In the genomic region with DNA sequence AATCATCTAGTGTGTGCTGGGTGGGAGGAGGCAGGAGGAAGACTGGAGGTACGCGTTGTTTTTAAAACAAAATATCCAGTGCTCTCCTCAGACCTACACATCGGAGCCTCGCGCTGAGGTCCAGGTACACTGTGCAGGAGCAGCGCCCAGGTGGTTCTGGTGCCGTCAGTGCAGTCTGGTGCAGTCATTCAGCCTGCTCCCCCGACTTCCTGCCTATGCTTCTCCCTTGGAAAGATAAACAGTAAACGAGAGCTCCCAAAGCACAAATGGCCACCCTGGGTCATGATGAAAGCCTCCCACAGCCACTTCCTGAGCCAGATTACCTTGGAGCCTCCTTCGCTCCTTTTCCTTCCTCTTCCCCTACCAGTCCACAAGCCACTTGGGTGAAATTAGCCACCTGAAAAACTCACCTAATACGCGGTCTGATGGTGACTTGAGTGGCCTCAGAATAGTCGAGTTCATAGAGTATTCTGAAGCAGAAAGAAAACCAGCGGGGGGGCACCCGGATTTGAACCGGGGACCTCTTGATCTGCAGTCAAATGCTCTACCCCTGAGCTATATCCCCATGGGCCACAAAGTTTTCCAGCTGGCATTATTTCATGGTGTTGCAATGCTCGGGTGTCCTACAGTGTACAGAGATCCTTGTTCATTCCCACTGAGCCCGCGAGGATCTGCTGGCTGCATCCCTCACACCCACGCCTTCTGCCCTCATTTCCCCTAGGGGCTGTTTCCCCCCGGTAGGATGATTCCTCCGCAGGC, we compare ENCODE assay signal across 1 cellular context.
TF ChIP-seq lines count a peak whose summit lies in the region.

No MANE protein-coding gene starts in this region.

TF ChIP-seq in HepG2, 621 proteins besides CTCF, POLR2A, EP300 and RAD21 (continued from another document and continues in another):
- TF ChIP-seq, protein P1, sequence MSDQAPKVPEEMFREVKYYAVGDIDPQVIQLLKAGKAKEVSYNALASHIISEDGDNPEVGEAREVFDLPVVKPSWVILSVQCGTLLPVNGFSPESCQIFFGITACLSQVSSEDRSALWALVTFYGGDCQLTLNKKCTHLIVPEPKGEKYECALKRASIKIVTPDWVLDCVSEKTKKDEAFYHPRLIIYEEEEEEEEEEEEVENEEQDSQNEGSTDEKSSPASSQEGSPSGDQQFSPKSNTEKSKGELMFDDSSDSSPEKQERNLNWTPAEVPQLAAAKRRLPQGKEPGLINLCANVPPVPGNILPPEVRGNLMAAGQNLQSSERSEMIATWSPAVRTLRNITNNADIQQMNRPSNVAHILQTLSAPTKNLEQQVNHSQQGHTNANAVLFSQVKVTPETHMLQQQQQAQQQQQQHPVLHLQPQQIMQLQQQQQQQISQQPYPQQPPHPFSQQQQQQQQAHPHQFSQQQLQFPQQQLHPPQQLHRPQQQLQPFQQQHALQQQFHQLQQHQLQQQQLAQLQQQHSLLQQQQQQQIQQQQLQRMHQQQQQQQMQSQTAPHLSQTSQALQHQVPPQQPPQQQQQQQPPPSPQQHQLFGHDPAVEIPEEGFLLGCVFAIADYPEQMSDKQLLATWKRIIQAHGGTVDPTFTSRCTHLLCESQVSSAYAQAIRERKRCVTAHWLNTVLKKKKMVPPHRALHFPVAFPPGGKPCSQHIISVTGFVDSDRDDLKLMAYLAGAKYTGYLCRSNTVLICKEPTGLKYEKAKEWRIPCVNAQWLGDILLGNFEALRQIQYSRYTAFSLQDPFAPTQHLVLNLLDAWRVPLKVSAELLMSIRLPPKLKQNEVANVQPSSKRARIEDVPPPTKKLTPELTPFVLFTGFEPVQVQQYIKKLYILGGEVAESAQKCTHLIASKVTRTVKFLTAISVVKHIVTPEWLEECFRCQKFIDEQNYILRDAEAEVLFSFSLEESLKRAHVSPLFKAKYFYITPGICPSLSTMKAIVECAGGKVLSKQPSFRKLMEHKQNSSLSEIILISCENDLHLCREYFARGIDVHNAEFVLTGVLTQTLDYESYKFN (CRISPR knock-in tag; conservative IDR thresholded peaks at IDR 0.05): no peak; the same call in 1 of the 2 replicates
- TF ChIP-seq ELF3 (CRISPR knock-in tag; IDR thresholded peaks at IDR 0.05) (peak; percentile 36; the same call in 1 of the 2 replicates), ZNF616 (CRISPR knock-in tag; IDR thresholded peaks at IDR 0.05; ENCODE audit: low read depth) (no peak), RXRB (CRISPR knock-in tag; IDR thresholded peaks at IDR 0.05; ENCODE audit: borderline replicate concordance) (peak; percentile 35; the same call in 1 of the 2 replicates), ATAD3A (CRISPR knock-in tag; IDR thresholded peaks at IDR 0.05) (no peak), POLR2AphosphoS2 (IDR thresholded peaks at IDR 0.05; ENCODE audit: low read depth, low read length) (no peak), XRCC5 (optimal IDR thresholded peaks at IDR 0.05; ENCODE audit: low read length) (peak; percentile 59), PCBP1 (IDR thresholded peaks at IDR 0.05; ENCODE audit: borderline replicate concordance, low read depth, low read length) (no peak), ZNF598 (CRISPR knock-in tag; IDR thresholded peaks at IDR 0.05; ENCODE audit: borderline replicate concordance) (peak; percentile 43; the same call in 1 of the 2 replicates), TEAD2 (CRISPR knock-in tag; IDR thresholded peaks at IDR 0.05) (no peak), NFIB (CRISPR knock-in tag; IDR thresholded peaks at IDR 0.05; ENCODE audit: borderline replicate concordance) (no peak), ZNF225 (CRISPR knock-in tag; IDR thresholded peaks at IDR 0.05) (no peak), REL (CRISPR knock-in tag; conservative IDR thresholded peaks at IDR 0.05) (no peak), KLF16 (CRISPR knock-in tag; IDR thresholded peaks at IDR 0.05) (peak in 1 of 2 experiments; percentile 84; a peak in 2 of 4 replicates), NR2F6 (IDR thresholded peaks at IDR 0.05) (0 out of 2 replicates have a peak, but pooled peaks have one; percentile 48), NR2F6 (CRISPR knock-in tag; IDR thresholded peaks at IDR 0.05) (0 out of 2 replicates have a peak, but pooled peaks have one; percentile 27), ZNF12 (CRISPR knock-in tag; IDR thresholded peaks at IDR 0.05) (no peak), ZFP36L1 (CRISPR knock-in tag; IDR thresholded peaks at IDR 0.05) (no peak), ZNF367 (CRISPR knock-in tag; IDR thresholded peaks at IDR 0.05; ENCODE audit: borderline replicate concordance) (no peak), ESRRA (CRISPR knock-in tag; IDR thresholded peaks at IDR 0.05; ENCODE audit: low read depth) (no peak), FOXA1 (IDR thresholded peaks at IDR 0.05) (no peak), FOXA1 (CRISPR knock-in tag; IDR thresholded peaks at IDR 0.05) (peak; percentile 42; the same call in 1 of the 2 replicates), MIER2 (CRISPR knock-in tag; IDR thresholded peaks at IDR 0.05) (no peak), KMT2A (CRISPR knock-in tag; IDR thresholded peaks at IDR 0.05) (0 out of 2 replicates have a peak, but pooled peaks have one; percentile 30), TAF1 (CRISPR knock-in tag; IDR thresholded peaks at IDR 0.05) (no peak), ERF (CRISPR knock-in tag; IDR thresholded peaks at IDR 0.05) (peak; percentile 53; the same call in 1 of the 2 replicates), ZNF205 (CRISPR knock-in tag; IDR thresholded peaks at IDR 0.05) (peak; percentile 76), SUZ12 (IDR thresholded peaks at IDR 0.05; ENCODE audit: low read depth, low read length) (no peak), TARDBP (CRISPR knock-in tag; IDR thresholded peaks at IDR 0.05) (peak; percentile 62; the same call in 1 of the 2 replicates), ZNF10 (CRISPR knock-in tag; IDR thresholded peaks at IDR 0.05; ENCODE audit: borderline replicate concordance, low read depth) (no peak), THAP11 (CRISPR knock-in tag; IDR thresholded peaks at IDR 0.05) (peak; percentile 81), KLF13 (CRISPR knock-in tag; IDR thresholded peaks at IDR 0.05) (no peak), WIZ (CRISPR knock-in tag; IDR thresholded peaks at IDR 0.05) (no peak), SMC3 (IDR thresholded peaks at IDR 0.05; ENCODE audit: low read length) (peak; percentile 11; the same call in 1 of the 2 replicates), ZNF660 (CRISPR knock-in tag; IDR thresholded peaks at IDR 0.05; ENCODE audit: borderline replicate concordance, low read depth) (no peak), IKZF4 (CRISPR knock-in tag; IDR thresholded peaks at IDR 0.05; ENCODE audit: borderline replicate concordance, low read depth, not compliant biosample characterization) (no peak), MTA1 (CRISPR knock-in tag; IDR thresholded peaks at IDR 0.05; ENCODE audit: borderline replicate concordance) (no peak), ZNF644 (CRISPR knock-in tag; IDR thresholded peaks at IDR 0.05; ENCODE audit: low read depth) (peak; percentile 37; the same call in 1 of the 2 replicates), NKX3-1 (CRISPR knock-in tag; IDR thresholded peaks at IDR 0.05) (no peak), ZNF446 (CRISPR knock-in tag; IDR thresholded peaks at IDR 0.05) (no peak)
- TF ChIP-seq, protein P2, sequence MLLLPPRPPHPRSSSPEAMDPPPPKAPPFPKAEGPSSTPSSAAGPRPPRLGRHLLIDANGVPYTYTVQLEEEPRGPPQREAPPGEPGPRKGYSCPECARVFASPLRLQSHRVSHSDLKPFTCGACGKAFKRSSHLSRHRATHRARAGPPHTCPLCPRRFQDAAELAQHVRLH (CRISPR knock-in tag; IDR thresholded peaks at IDR 0.05; ENCODE audit: borderline replicate concordance, low read depth): peak; percentile 79; the same call in 1 of the 2 replicates
- TF ChIP-seq, protein P3, sequence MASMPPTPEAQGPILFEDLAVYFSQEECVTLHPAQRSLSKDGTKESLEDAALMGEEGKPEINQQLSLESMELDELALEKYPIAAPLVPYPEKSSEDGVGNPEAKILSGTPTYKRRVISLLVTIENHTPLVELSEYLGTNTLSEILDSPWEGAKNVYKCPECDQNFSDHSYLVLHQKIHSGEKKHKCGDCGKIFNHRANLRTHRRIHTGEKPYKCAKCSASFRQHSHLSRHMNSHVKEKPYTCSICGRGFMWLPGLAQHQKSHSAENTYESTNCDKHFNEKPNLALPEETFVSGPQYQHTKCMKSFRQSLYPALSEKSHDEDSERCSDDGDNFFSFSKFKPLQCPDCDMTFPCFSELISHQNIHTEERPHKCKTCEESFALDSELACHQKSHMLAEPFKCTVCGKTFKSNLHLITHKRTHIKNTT (CRISPR knock-in tag; IDR thresholded peaks at IDR 0.05): 0 out of 2 replicates have a peak, but pooled peaks have one; percentile 71
- TF ChIP-seq, protein P4, sequence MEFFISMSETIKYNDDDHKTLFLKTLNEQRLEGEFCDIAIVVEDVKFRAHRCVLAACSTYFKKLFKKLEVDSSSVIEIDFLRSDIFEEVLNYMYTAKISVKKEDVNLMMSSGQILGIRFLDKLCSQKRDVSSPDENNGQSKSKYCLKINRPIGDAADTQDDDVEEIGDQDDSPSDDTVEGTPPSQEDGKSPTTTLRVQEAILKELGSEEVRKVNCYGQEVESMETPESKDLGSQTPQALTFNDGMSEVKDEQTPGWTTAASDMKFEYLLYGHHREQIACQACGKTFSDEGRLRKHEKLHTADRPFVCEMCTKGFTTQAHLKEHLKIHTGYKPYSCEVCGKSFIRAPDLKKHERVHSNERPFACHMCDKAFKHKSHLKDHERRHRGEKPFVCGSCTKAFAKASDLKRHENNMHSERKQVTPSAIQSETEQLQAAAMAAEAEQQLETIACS (CRISPR knock-in tag; IDR thresholded peaks at IDR 0.05): no peak
- TF ChIP-seq, protein P5, sequence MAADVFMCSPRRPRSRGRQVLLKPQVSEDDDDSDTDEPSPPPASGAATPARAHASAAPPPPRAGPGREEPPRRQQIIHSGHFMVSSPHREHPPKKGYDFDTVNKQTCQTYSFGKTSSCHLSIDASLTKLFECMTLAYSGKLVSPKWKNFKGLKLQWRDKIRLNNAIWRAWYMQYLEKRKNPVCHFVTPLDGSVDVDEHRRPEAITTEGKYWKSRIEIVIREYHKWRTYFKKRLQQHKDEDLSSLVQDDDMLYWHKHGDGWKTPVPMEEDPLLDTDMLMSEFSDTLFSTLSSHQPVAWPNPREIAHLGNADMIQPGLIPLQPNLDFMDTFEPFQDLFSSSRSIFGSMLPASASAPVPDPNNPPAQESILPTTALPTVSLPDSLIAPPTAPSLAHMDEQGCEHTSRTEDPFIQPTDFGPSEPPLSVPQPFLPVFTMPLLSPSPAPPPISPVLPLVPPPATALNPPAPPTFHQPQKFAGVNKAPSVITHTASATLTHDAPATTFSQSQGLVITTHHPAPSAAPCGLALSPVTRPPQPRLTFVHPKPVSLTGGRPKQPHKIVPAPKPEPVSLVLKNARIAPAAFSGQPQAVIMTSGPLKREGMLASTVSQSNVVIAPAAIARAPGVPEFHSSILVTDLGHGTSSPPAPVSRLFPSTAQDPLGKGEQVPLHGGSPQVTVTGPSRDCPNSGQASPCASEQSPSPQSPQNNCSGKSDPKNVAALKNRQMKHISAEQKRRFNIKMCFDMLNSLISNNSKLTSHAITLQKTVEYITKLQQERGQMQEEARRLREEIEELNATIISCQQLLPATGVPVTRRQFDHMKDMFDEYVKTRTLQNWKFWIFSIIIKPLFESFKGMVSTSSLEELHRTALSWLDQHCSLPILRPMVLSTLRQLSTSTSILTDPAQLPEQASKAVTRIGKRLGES (CRISPR knock-in tag; IDR thresholded peaks at IDR 0.05; ENCODE audit: borderline replicate concordance): no peak
- TF ChIP-seq, protein P6, sequence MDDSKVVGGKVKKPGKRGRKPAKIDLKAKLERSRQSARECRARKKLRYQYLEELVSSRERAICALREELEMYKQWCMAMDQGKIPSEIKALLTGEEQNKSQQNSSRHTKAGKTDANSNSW (CRISPR knock-in tag; IDR thresholded peaks at IDR 0.05; ENCODE audit: borderline replicate concordance): no peak
- TF ChIP-seq, protein P7, sequence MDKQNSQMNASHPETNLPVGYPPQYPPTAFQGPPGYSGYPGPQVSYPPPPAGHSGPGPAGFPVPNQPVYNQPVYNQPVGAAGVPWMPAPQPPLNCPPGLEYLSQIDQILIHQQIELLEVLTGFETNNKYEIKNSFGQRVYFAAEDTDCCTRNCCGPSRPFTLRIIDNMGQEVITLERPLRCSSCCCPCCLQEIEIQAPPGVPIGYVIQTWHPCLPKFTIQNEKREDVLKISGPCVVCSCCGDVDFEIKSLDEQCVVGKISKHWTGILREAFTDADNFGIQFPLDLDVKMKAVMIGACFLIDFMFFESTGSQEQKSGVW (CRISPR knock-in tag; IDR thresholded peaks at IDR 0.05; ENCODE audit: borderline replicate concordance): no peak
- TF ChIP-seq, protein P8, sequence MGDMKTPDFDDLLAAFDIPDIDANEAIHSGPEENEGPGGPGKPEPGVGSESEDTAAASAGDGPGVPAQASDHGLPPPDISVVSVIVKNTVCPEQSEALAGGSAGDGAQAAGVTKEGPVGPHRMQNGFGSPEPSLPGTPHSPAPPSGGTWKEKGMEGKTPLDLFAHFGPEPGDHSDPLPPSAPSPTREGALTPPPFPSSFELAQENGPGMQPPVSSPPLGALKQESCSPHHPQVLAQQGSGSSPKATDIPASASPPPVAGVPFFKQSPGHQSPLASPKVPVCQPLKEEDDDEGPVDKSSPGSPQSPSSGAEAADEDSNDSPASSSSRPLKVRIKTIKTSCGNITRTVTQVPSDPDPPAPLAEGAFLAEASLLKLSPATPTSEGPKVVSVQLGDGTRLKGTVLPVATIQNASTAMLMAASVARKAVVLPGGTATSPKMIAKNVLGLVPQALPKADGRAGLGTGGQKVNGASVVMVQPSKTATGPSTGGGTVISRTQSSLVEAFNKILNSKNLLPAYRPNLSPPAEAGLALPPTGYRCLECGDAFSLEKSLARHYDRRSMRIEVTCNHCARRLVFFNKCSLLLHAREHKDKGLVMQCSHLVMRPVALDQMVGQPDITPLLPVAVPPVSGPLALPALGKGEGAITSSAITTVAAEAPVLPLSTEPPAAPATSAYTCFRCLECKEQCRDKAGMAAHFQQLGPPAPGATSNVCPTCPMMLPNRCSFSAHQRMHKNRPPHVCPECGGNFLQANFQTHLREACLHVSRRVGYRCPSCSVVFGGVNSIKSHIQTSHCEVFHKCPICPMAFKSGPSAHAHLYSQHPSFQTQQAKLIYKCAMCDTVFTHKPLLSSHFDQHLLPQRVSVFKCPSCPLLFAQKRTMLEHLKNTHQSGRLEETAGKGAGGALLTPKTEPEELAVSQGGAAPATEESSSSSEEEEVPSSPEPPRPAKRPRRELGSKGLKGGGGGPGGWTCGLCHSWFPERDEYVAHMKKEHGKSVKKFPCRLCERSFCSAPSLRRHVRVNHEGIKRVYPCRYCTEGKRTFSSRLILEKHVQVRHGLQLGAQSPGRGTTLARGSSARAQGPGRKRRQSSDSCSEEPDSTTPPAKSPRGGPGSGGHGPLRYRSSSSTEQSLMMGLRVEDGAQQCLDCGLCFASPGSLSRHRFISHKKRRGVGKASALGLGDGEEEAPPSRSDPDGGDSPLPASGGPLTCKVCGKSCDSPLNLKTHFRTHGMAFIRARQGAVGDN (CRISPR knock-in tag; IDR thresholded peaks at IDR 0.05): peak; percentile 51
- TF ChIP-seq, protein P9, sequence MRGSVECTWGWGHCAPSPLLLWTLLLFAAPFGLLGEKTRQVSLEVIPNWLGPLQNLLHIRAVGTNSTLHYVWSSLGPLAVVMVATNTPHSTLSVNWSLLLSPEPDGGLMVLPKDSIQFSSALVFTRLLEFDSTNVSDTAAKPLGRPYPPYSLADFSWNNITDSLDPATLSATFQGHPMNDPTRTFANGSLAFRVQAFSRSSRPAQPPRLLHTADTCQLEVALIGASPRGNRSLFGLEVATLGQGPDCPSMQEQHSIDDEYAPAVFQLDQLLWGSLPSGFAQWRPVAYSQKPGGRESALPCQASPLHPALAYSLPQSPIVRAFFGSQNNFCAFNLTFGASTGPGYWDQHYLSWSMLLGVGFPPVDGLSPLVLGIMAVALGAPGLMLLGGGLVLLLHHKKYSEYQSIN (CRISPR knock-in tag; IDR thresholded peaks at IDR 0.05; ENCODE audit: borderline replicate concordance): no peak
